ENCODE assay signal across 13 cellular contexts in genomic region chr2:54687595-54688152, GRCh38.
"Had no signal": no experiment of that assay in that cellular context is flagged by ENCODE, and none has a peak within 500 bp of the region (broad histone marks: within the 10 kb centered on the region; RNA-seq: fewer than 3 reads in every experiment).

No MANE protein-coding gene starts in this region.

- H3K9me3 Mint-ChIP-seq: activated naive CD8-positive, alpha-beta T cell treated with anti-CD3 and anti-CD28 coated beads for 36 hours; natural killer cell treated with Interleukin-12 subunit alpha and Interleukin-12 subunit beta and Interleukin-15 and Interleukin-18, amount 100 ng/mL, for 72 hours had no signal

- H3K36me3 Mint-ChIP-seq: activated naive CD8-positive, alpha-beta T cell treated with anti-CD3 and anti-CD28 coated beads for 36 hours; natural killer cell treated with Interleukin-12 subunit alpha and Interleukin-12 subunit beta and Interleukin-15 and Interleukin-18, amount 100 ng/mL, for 72 hours had no signal

- H3K27ac Mint-ChIP-seq: activated CD4-positive, alpha-beta T cell treated with anti-CD3 and anti-CD28 coated beads, Interleukin-2, amount 10 ng/mL, durations not matched to agents 7 days and 5 days; activated naive CD8-positive, alpha-beta T cell treated with anti-CD3 and anti-CD28 coated beads for 36 hours; natural killer cell treated with Interleukin-12 subunit alpha and Interleukin-12 subunit beta and Interleukin-15 and Interleukin-18, amount 100 ng/mL, for 72 hours had no signal

- ATAC-seq: natural killer cell treated with Interleukin-12 subunit alpha and Interleukin-12 subunit beta and Interleukin-15 and Interleukin-18, amount 100 ng/mL, for 72 hours had no signal

- DNase-seq: activated CD4-positive, alpha-beta T cell treated with anti-CD3 and anti-CD28 coated beads, Interleukin-2, amount 10 ng/mL, durations not matched to agents 7 days and 5 days; activated gamma-delta T cell; activated naive CD8-positive, alpha-beta T cell treated with anti-CD3 and anti-CD28 coated beads for 36 hours; aorta; effector memory CD4-positive, alpha-beta T cell; foreskin melanocyte; kidney glomerular epithelial cell; mesendoderm; retina; stimulated activated CD4-positive, alpha-beta T cell treated with anti-CD3 and anti-CD28 coated beads, Interleukin-4, amount 100 ng/mL, for 1 hour; stimulated activated naive CD4-positive, alpha-beta T cell; trophoblast cell had no signal

- H3K4me3 Mint-ChIP-seq: activated CD4-positive, alpha-beta T cell treated with anti-CD3 and anti-CD28 coated beads, Interleukin-2, amount 10 ng/mL, durations not matched to agents 7 days and 5 days; activated naive CD8-positive, alpha-beta T cell treated with anti-CD3 and anti-CD28 coated beads for 36 hours; natural killer cell treated with Interleukin-12 subunit alpha and Interleukin-12 subunit beta and Interleukin-15 and Interleukin-18, amount 100 ng/mL, for 72 hours had no signal
